Comparison of ENCODE assay signal across 2 cellular contexts in the genomic region with DNA sequence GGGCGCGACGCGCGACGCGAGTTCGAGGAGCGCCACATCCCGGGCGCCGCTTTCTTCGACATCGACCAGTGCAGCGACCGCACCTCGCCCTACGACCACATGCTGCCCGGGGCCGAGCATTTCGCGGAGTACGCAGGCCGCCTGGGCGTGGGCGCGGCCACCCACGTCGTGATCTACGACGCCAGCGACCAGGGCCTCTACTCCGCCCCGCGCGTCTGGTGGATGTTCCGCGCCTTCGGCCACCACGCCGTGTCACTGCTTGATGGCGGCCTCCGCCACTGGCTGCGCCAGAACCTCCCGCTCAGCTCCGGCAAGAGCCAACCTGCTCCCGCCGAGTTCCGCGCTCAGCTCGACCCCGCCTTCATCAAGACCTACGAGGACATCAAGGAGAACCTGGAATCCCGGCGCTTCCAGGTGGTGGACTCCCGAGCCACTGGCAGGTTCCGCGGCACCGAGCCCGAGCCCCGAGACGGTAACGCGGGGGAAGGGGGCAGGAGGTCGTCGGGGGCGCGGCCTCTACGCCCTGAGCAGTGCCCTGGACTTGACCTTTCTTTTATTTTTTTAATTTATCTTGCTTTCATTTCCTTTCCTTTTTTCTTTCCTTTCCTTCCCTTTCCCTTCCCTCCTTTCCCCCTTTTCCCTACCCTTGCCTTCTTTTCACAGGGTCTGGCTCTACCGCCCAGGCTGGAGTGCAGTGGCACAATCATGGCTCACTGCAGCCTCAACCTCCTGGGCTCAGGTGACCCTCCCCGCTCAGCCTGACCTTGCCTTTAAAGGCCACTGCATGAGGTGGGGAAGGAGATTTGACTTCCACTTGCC.
TF ChIP-seq lines count a peak whose summit lies in the region.

No MANE protein-coding gene starts in this region.

TF ChIP-seq in K562, 482 proteins besides CTCF, POLR2A, EP300 and RAD21:
- TF ChIP-seq, protein P1, sequence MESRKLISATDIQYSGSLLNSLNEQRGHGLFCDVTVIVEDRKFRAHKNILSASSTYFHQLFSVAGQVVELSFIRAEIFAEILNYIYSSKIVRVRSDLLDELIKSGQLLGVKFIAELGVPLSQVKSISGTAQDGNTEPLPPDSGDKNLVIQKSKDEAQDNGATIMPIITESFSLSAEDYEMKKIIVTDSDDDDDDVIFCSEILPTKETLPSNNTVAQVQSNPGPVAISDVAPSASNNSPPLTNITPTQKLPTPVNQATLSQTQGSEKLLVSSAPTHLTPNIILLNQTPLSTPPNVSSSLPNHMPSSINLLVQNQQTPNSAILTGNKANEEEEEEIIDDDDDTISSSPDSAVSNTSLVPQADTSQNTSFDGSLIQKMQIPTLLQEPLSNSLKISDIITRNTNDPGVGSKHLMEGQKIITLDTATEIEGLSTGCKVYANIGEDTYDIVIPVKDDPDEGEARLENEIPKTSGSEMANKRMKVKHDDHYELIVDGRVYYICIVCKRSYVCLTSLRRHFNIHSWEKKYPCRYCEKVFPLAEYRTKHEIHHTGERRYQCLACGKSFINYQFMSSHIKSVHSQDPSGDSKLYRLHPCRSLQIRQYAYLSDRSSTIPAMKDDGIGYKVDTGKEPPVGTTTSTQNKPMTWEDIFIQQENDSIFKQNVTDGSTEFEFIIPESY (CRISPR knock-in tag; IDR thresholded peaks at IDR 0.05), result peak; percentile 49; the same call in 1 of the 2 replicates
- 0 out of 2 replicates have a peak, but pooled peaks have one; percentile 25 for TF ChIP-seq POLR2G (IDR thresholded peaks at IDR 0.05; ENCODE audit: low read depth, low read length)
- TF ChIP-seq RBFOX2 (IDR thresholded peaks at IDR 0.05; ENCODE audit: low read depth, low read length), result peak; percentile 50; the same call in 1 of the 2 replicates
- no peak for TF ChIP-seq KLF13 (tag; IDR thresholded peaks at IDR 0.05; ENCODE audit: borderline replicate concordance, low read depth)

TF ChIP-seq in liver, 16 proteins besides CTCF, POLR2A, EP300 and RAD21:
- no peak for TF ChIP-seq HNF4G (IDR thresholded peaks at IDR 0.05)
- TF ChIP-seq JUND (IDR thresholded peaks at IDR 0.05), result no peak
- TF ChIP-seq, protein P2, sequence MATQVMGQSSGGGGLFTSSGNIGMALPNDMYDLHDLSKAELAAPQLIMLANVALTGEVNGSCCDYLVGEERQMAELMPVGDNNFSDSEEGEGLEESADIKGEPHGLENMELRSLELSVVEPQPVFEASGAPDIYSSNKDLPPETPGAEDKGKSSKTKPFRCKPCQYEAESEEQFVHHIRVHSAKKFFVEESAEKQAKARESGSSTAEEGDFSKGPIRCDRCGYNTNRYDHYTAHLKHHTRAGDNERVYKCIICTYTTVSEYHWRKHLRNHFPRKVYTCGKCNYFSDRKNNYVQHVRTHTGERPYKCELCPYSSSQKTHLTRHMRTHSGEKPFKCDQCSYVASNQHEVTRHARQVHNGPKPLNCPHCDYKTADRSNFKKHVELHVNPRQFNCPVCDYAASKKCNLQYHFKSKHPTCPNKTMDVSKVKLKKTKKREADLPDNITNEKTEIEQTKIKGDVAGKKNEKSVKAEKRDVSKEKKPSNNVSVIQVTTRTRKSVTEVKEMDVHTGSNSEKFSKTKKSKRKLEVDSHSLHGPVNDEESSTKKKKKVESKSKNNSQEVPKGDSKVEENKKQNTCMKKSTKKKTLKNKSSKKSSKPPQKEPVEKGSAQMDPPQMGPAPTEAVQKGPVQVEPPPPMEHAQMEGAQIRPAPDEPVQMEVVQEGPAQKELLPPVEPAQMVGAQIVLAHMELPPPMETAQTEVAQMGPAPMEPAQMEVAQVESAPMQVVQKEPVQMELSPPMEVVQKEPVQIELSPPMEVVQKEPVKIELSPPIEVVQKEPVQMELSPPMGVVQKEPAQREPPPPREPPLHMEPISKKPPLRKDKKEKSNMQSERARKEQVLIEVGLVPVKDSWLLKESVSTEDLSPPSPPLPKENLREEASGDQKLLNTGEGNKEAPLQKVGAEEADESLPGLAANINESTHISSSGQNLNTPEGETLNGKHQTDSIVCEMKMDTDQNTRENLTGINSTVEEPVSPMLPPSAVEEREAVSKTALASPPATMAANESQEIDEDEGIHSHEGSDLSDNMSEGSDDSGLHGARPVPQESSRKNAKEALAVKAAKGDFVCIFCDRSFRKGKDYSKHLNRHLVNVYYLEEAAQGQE (IDR thresholded peaks at IDR 0.05), result no peak
- peak; percentile 6 for TF ChIP-seq SP1 (IDR thresholded peaks at IDR 0.05)
- no peak for TF ChIP-seq FOXA2 (IDR thresholded peaks at IDR 0.05)
- TF ChIP-seq, protein P3, sequence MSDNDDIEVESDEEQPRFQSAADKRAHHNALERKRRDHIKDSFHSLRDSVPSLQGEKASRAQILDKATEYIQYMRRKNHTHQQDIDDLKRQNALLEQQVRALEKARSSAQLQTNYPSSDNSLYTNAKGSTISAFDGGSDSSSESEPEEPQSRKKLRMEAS (IDR thresholded peaks at IDR 0.05), result no peak
- TF ChIP-seq EGR1 (IDR thresholded peaks at IDR 0.05; ENCODE audit: low read depth in 2 of 2), result peak in 1 of 2 donors; percentile 40
- TF ChIP-seq RXRA (IDR thresholded peaks at IDR 0.05), result peak; percentile 23 to 73
- peak; percentile 48 for TF ChIP-seq NR2F2 (IDR thresholded peaks at IDR 0.05)
- TF ChIP-seq TAF1 (conservative IDR thresholded peaks at IDR 0.05), result peak; percentile 45
- no peak for TF ChIP-seq GABPA (IDR thresholded peaks at IDR 0.05 in 1 of 2, conservative IDR thresholded peaks at IDR 0.05 in 1 of 2)
- TF ChIP-seq, protein P4, sequence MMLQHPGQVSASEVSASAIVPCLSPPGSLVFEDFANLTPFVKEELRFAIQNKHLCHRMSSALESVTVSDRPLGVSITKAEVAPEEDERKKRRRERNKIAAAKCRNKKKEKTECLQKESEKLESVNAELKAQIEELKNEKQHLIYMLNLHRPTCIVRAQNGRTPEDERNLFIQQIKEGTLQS (IDR thresholded peaks at IDR 0.05), result no peak
- TF ChIP-seq, protein P1 (IDR thresholded peaks at IDR 0.05), result no peak
- peak in 1 of 2 donors; percentile 55 for TF ChIP-seq HNF4A (conservative IDR thresholded peaks at IDR 0.05)
